Comparison of ENCODE assay signal across 1 cellular context in genomic region chr14:86462193-86462592, GRCh38.
TF ChIP-seq lines count a peak whose summit lies in the region.

No MANE protein-coding gene starts in this region.

TF ChIP-seq in GM12878, 131 proteins besides CTCF, POLR2A, EP300 and RAD21 (continued from another document):
- TF ChIP-seq PBX3 (IDR thresholded peaks at IDR 0.05; ENCODE audit: insufficient replicate concordance, low read depth, low read length) (no peak), RBBP5 (conservative IDR thresholded peaks at IDR 0.05) (no peak), DPF2 (IDR thresholded peaks at IDR 0.05) (no peak), ZNF274 (IDR thresholded peaks at IDR 0.05; ENCODE audit: insufficient read depth, insufficient read length) (no peak), TAF1 (IDR thresholded peaks at IDR 0.05; ENCODE audit: borderline replicate concordance, low read depth, low read length) (no peak), E2F8 (IDR thresholded peaks at IDR 0.05; ENCODE audit: low read depth, partially characterized antibody) (no peak), PML (IDR thresholded peaks at IDR 0.05; ENCODE audit: low read length) (no peak), MAX (IDR thresholded peaks at IDR 0.05; ENCODE audit: low read depth, low read length) (no peak), JUND (IDR thresholded peaks at IDR 0.05; ENCODE audit: low read depth, low read length) (no peak), POLR2AphosphoS2 (IDR thresholded peaks at IDR 0.05; ENCODE audit: low read depth, low read length) (no peak), E4F1 (IDR thresholded peaks at IDR 0.05; ENCODE audit: borderline replicate concordance, partially characterized antibody) (no peak)
